23 cellular contexts compared by ENCODE assay signal in genomic region chr16:72689851-72690250, GRCh38.
DNase-seq lines count a peak whose midpoint lies in the region; ATAC-seq, FAIRE-seq and TF ChIP-seq lines count a peak whose summit lies in the region.
"Had no signal": no experiment of that assay in that cellular context is flagged by ENCODE, and none has a peak within 500 bp of the region (broad histone marks: within the 10 kb centered on the region; RNA-seq: fewer than 3 reads in every experiment).

No MANE protein-coding gene starts in this region.

- TF ChIP-seq CTCF in H1 (IDR thresholded peaks at IDR 0.05; ENCODE audit: control extremely low read depth in 1 of 3, insufficient read depth in 1 of 3, low read depth in 1 of 3, low read length in 3 of 3) (no peak), hepatocyte (IDR thresholded peaks at IDR 0.05; ENCODE audit: poor library complexity) (peak; percentile 16), testis (IDR thresholded peaks at IDR 0.05) (no peak)

- no peaks in the 10 kb centered on the region for H3K23me2 ChIP-seq in H1 (ENCODE audit: low read depth, low read length)

- no peaks in the 10 kb centered on the region for H3K9me3 Mint-ChIP-seq in activated T-helper 1 cell treated with anti-CD3 and anti-CD28 coated beads, Interleukin-12 subunit alpha, Interleukin-12 subunit beta, Interleukin-2, Interleukin-4 antibody, amounts not matched to agents 30 ng/mL and 10 ng/mL and 1 ng/mL, durations not matched to agents 14 hours and 24 hours and 36 hours

- POLR2A ChIA-PET in H1 (lab: Charles Lee; ENCODE audit: partially characterized antibody) = no interaction called here

- H3K4ac ChIP-seq in H1 (replicated peaks; ENCODE audit: insufficient read length, low read depth, low read length) = no peak overlapping the region

- H3K4me1 ChIP-seq in H1 (replicated peaks in 1 of 4; ENCODE audit: control insufficient read depth in 3 of 4, insufficient read depth in 4 of 4, low read length in 3 of 4) (no peaks in the 10 kb centered on the region), hepatocyte (ENCODE audit: insufficient read depth) (no peaks in the 10 kb centered on the region), testis (no peaks in the 10 kb centered on the region)
- H3K4me1 ChIP-seq: SJCRH30 had no signal

- H3K27ac Mint-ChIP-seq in activated T-helper 1 cell treated with anti-CD3 and anti-CD28 coated beads, Interleukin-12 subunit alpha, Interleukin-12 subunit beta, Interleukin-2, Interleukin-4 antibody, amounts not matched to agents 30 ng/mL and 10 ng/mL and 1 ng/mL, durations not matched to agents 14 hours and 24 hours and 36 hours = no peak overlapping the region
- H3K27ac Mint-ChIP-seq: CD4-positive, alpha-beta T cell; IgD-negative memory B cell had no signal

- no peaks in the 10 kb centered on the region for H3K79me2 ChIP-seq in H1 (ENCODE audit: control insufficient read depth in 1 of 2, insufficient read depth in 2 of 2, low read length in 2 of 2)
- H3K79me2 ChIP-seq in hepatocyte = no peaks in the 10 kb centered on the region

- H3K4me3 ChIP-seq in H7 (ENCODE audit: insufficient read depth, low read depth, low read length) (no peak overlapping the region), H1 (ENCODE audit: extremely low read depth in 1 of 4, insufficient read depth in 2 of 4, low read depth in 3 of 4, low read length in 4 of 4) (no peak overlapping the region), hepatocyte (no peak overlapping the region), testis (no peak overlapping the region)
- H3K4me3 ChIP-seq: MG63, SJCRH30 had no signal

- no peak overlapping the region for H4K5ac ChIP-seq in H1 (ENCODE audit: insufficient read length, low read depth, low read length)

- no peaks in the 10 kb centered on the region for H3K36me3 ChIP-seq in H7 (replicated peaks; ENCODE audit: control insufficient read depth, insufficient read depth, low read length)
- no peaks in the 10 kb centered on the region for H3K36me3 ChIP-seq in H1 (ENCODE audit: control insufficient read depth in 2 of 4, insufficient read depth in 4 of 4, low read length in 3 of 4)
- H3K36me3 ChIP-seq in hepatocyte (replicated peaks; ENCODE audit: insufficient read depth, low read depth) = no peaks in the 10 kb centered on the region
- H3K36me3 ChIP-seq in testis (ENCODE audit: low read depth, missing control alignments) = no peaks in the 10 kb centered on the region
- H3K36me3 ChIP-seq: MG63, SJCRH30 had no signal

- H4K20me1 ChIP-seq in H1 (replicated peaks in 1 of 2; ENCODE audit: control insufficient read depth in 1 of 2, insufficient read depth in 2 of 2, low read length in 2 of 2) (no peaks in the 10 kb centered on the region), hepatocyte (ENCODE audit: insufficient read depth, poor library complexity, severe bottlenecking) (no peaks in the 10 kb centered on the region)

- H3K9me2 ChIP-seq in hepatocyte (replicated peaks; ENCODE audit: insufficient read depth) = no peaks in the 10 kb centered on the region

- no peak overlapping the region for H3K4me3 Mint-ChIP-seq in activated T-helper 1 cell treated with anti-CD3 and anti-CD28 coated beads, Interleukin-12 subunit alpha, Interleukin-12 subunit beta, Interleukin-2, Interleukin-4 antibody, amounts not matched to agents 30 ng/mL and 10 ng/mL and 1 ng/mL, durations not matched to agents 14 hours and 24 hours and 36 hours
- H3K4me3 Mint-ChIP-seq: CD4-positive, alpha-beta T cell; IgD-negative memory B cell had no signal

- TF ChIP-seq POLR2A in H1 (IDR thresholded peaks at IDR 0.05; ENCODE audit: control extremely low read depth in 1 of 2, low read depth in 2 of 2, low read length in 2 of 2) (no peak), testis (IDR thresholded peaks at IDR 0.05) (no peak)

- intact Hi-C loops in activated T-helper 1 cell treated with anti-CD3 and anti-CD28 coated beads, Interleukin-12 subunit alpha, Interleukin-12 subunit beta, Interleukin-2, Interleukin-4 antibody, amounts not matched to agents 30 ng/mL and 10 ng/mL and 1 ng/mL, durations not matched to agents 14 hours and 24 hours and 36 hours (cut with micrococcal nuclease) = loop anchor here (10.0 kb wide), 1 partner anchor 55 kb away; no protein-coding TSS in a partner anchor
- intact Hi-C loops in testis (cut with DNase I; ENCODE audit: low total_unique reads) = no loop called here

- no peaks in the 10 kb centered on the region for H3K4me1 Mint-ChIP-seq in activated T-helper 1 cell treated with anti-CD3 and anti-CD28 coated beads, Interleukin-12 subunit alpha, Interleukin-12 subunit beta, Interleukin-2, Interleukin-4 antibody, amounts not matched to agents 30 ng/mL and 10 ng/mL and 1 ng/mL, durations not matched to agents 14 hours and 24 hours and 36 hours (ENCODE audit: low read depth)

- no peak overlapping the region for H4K8ac ChIP-seq in H1 (ENCODE audit: extremely low read depth, insufficient read depth, low read length)

- H2BK120ac ChIP-seq in H1 (replicated peaks; ENCODE audit: low read depth, low read length) = no peak overlapping the region

- H3K56ac ChIP-seq in H1 (replicated peaks; ENCODE audit: insufficient read length, low read depth, low read length) = no peak overlapping the region

- ATAC-seq in GM19035 (IDR thresholded peaks at IDR 0.05; ENCODE audit: unreplicated experiment) = no peak
- ATAC-seq: Panc1 had no signal

- H2AFZ ChIP-seq in H1 (ENCODE audit: low read length) = no peak overlapping the region
- no peak overlapping the region for H2AFZ ChIP-seq in hepatocyte

- CTCF ChIA-PET in H1 (lab: Charles Lee; ENCODE audit: partially characterized antibody) = interaction anchor here (0.6 kb wide), 1 partner anchor 14 kb away, joined by 4 read pairs; no protein-coding TSS in a partner anchor

- no peaks in the 10 kb centered on the region for H3K36me3 Mint-ChIP-seq in activated T-helper 1 cell treated with anti-CD3 and anti-CD28 coated beads, Interleukin-12 subunit alpha, Interleukin-12 subunit beta, Interleukin-2, Interleukin-4 antibody, amounts not matched to agents 30 ng/mL and 10 ng/mL and 1 ng/mL, durations not matched to agents 14 hours and 24 hours and 36 hours (ENCODE audit: low read depth)

- peak; percentile 30 to 31; a peak in 2 of 4 replicates for TF ChIP-seq RAD21 in H1 (IDR thresholded peaks at IDR 0.05 in 1 of 2, conservative IDR thresholded peaks at IDR 0.05 in 1 of 2; ENCODE audit: low read depth in 2 of 2, low read length in 2 of 2)

- H3K27me3 Mint-ChIP-seq in activated T-helper 1 cell treated with anti-CD3 and anti-CD28 coated beads, Interleukin-12 subunit alpha, Interleukin-12 subunit beta, Interleukin-2, Interleukin-4 antibody, amounts not matched to agents 30 ng/mL and 10 ng/mL and 1 ng/mL, durations not matched to agents 14 hours and 24 hours and 36 hours (ENCODE audit: insufficient read depth) = no peaks in the 10 kb centered on the region
- H3K27me3 Mint-ChIP-seq: CD4-positive, alpha-beta T cell; IgD-negative memory B cell had no signal

- H3K27me3 ChIP-seq in H7 (ENCODE audit: control insufficient read depth, insufficient read depth, low read length) = no peaks in the 10 kb centered on the region
- no peaks in the 10 kb centered on the region for H3K27me3 ChIP-seq in H1 (replicated peaks in 1 of 4; ENCODE audit: control insufficient read depth in 3 of 4, extremely low read depth in 1 of 4, insufficient read depth in 3 of 4, low read length in 3 of 4)
- no peaks in the 10 kb centered on the region for H3K27me3 ChIP-seq in hepatocyte
- H3K27me3 ChIP-seq in testis = no peaks in the 10 kb centered on the region
- H3K27me3 ChIP-seq: MG63, SJCRH30 had no signal

- peak; percentile 7 for DNase-seq in AG08395 (ENCODE audit: low spot score)
- peak; percentile 6 for DNase-seq in H7
- DNase-seq in H1 (ENCODE audit: low read depth in 1 of 2, low spot score in 2 of 2) = no peak
- DNase-seq in hepatocyte (ENCODE audit: low spot score) = no peak
- DNase-seq in activated T-helper 1 cell treated with anti-CD3 and anti-CD28 coated beads, Interleukin-12 subunit alpha, Interleukin-12 subunit beta, Interleukin-2, Interleukin-4 antibody, amounts not matched to agents 30 ng/mL and 10 ng/mL and 1 ng/mL, durations not matched to agents 14 hours and 24 hours and 36 hours (ENCODE audit: low spot score) = no peak
- no peak for DNase-seq in NCI-H2029 (lab: John Stamatoyannopoulos, UW)
- no peak for DNase-seq in testis
- DNase-seq: 8988T; CD4-positive, alpha-beta T cell; EL; Kasumi-1; MG63; NCI-H1048; NCI-H1436 treated with DMSO at 0.1 percent for 48 hours; NCI-H2081; NCI-H2171 treated with DMSO at 0.1 percent for 48 hours; NCI-H446 treated with DMSO at 0.1 percent for 48 hours; SJCRH30 had no signal

- no peak overlapping the region for H2BK5ac ChIP-seq in H1 (ENCODE audit: low read depth, low read length)

- WGBS in H1 (ENCODE audit: extremely low coverage in 1 of 2, insufficient coverage in 1 of 2, insufficient read length in 1 of 2, insufficient replicate concordance in 2 of 2, low coverage in 1 of 2, low lambda C conversion rate in 2 of 2, missing lambda C conversion rate in 1 of 2), 2 experiments = 84% methylated on average over 2 of the region's 2 CpGs; no CpG with 5 or more reads in 1 of the 2 experiments
- 58% methylated on average over 2 of the region's 2 CpGs for WGBS in hepatocyte (ENCODE audit: low lambda C conversion rate, missing lambda C conversion rate)
- WGBS in testis, 2 donors = 72 to 74% methylated on average over 2 of the region's 2 CpGs

- no peak for FAIRE-seq in H1 (lab: Jason Lieb, UNC)
- FAIRE-seq: GM12891, HTR-8/SVneo had no signal

- no peak overlapping the region for H3K23ac ChIP-seq in H1 (ENCODE audit: insufficient read length)

- H3K4me2 ChIP-seq in H1 (ENCODE audit: insufficient read depth in 1 of 2, low read depth in 2 of 2, low read length in 2 of 2) (no peak overlapping the region), hepatocyte (no peak overlapping the region)

- no peak overlapping the region for H2BK15ac ChIP-seq in H1 (ENCODE audit: low read length)

- H3K9me3 ChIP-seq in H1 (ENCODE audit: insufficient read depth in 2 of 2, low read depth in 1 of 2, low read length in 1 of 2) (no peaks in the 10 kb centered on the region), hepatocyte (ENCODE audit: low read depth) (no peaks in the 10 kb centered on the region), testis (no peaks in the 10 kb centered on the region)
- H3K9me3 ChIP-seq: MG63, SJCRH30 had no signal

- H3K9ac ChIP-seq in H1 (replicated peaks in 1 of 4; ENCODE audit: extremely low read depth in 1 of 4, low read depth in 3 of 4, low read length in 3 of 4) = no peak overlapping the region

- no peak overlapping the region for H3K27ac ChIP-seq in H1 (ENCODE audit: low read depth, low read length)
- no peak overlapping the region for H3K27ac ChIP-seq in hepatocyte
- no peak overlapping the region for H3K27ac ChIP-seq in testis
- H3K27ac ChIP-seq: SJCRH30 had no signal

- no peak overlapping the region for H2BK20ac ChIP-seq in H1 (ENCODE audit: low read length)

- H2BK12ac ChIP-seq in H1 (ENCODE audit: low read depth, low read length) = no peak overlapping the region

- H4K91ac ChIP-seq in H1 (replicated peaks; ENCODE audit: insufficient read length, low read length) = no peak overlapping the region

- H3K14ac ChIP-seq in H1 (ENCODE audit: insufficient read length) = no peak overlapping the region

- TF ChIP-seq EP300 in H1 (IDR thresholded peaks at IDR 0.05; ENCODE audit: borderline replicate concordance in 1 of 2, low read depth in 2 of 2, low read length in 2 of 2) = no peak

- H2AK5ac ChIP-seq in H1 (ENCODE audit: low read depth, low read length) = no peak overlapping the region

- no peak overlapping the region for H3K18ac ChIP-seq in H1 (ENCODE audit: extremely low read depth, low read length)

- H3K79me1 ChIP-seq in H1 (ENCODE audit: low read depth, low read length) = no peaks in the 10 kb centered on the region

Comparison
In these comparisons a context has a peak if more than half of its experiments do, and no peak if none do; other contexts are left out.
1. DNase-seq: peak in AG08395 (single experiment) and H7 (single experiment); none in H1 (0 of 2), hepatocyte (single experiment), activated T-helper 1 cell treated with anti-CD3 and anti-CD28 coated beads, Interleukin-12 subunit alpha, Interleukin-12 subunit beta, Interleukin-2, Interleukin-4 antibody, amounts not matched to agents 30 ng/mL and 10 ng/mL and 1 ng/mL, durations not matched to agents 14 hours and 24 hours and 36 hours (single experiment), NCI-H2029 (single experiment) and testis (single experiment).